Comparison of ENCODE assay signal across 15 cellular contexts in the genomic region with DNA sequence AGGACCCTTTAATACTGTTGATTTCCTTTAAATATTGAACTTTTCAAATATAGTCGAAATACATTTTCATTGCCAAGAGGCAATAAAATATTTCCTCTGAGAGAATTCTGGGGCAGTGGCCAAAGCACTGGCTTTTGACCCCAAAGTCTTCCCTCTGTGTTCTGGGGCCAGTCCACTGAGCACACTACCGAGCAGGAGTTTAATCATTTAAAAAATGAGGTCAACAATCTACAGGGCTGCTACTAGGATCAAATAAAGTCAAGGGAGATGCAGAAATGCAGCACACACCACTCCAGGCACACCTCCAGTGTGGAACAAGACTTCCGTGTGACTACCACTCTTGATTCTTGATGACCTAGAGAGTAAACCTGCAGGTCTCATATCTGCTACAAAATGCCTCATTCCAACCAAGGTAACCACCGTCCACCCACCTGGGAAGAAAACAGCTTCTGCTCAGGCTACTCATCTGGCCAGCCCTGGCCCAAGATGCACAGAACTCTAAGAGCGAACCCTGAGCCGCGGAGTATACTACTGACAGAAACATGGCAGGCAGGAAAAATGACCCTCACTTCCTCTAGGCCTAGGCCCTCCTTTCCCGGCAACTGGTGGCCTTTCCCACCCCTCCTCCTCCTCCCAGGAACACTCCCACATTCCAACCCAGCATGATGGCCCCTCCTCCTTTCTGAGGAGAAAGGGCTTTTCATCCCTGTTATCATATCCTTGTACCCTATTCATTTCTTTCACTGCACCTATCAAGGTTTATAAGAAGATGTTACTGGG.
DNase-seq lines count a peak whose midpoint lies in the region; ATAC-seq, FAIRE-seq and TF ChIP-seq lines count a peak whose summit lies in the region.
"Had no signal": no experiment of that assay in that cellular context is flagged by ENCODE, and none has a peak within 500 bp of the region (broad histone marks: within the 10 kb centered on the region; RNA-seq: fewer than 3 reads in every experiment).

No MANE protein-coding gene starts in this region.

- H3K27ac Mint-ChIP-seq in central memory CD8-positive, alpha-beta T cell (ENCODE audit: low read depth): peak overlapping the region; percentile 9
- H3K27ac Mint-ChIP-seq in activated CD8-positive, alpha-beta T cell treated with anti-CD3 and anti-CD28 coated beads for 36 hours: no peak overlapping the region
- H3K27ac Mint-ChIP-seq in Caco-2 (ENCODE audit: unreplicated experiment): no peak overlapping the region

- CTCF ChIA-PET in HepG2 (lab: Yijun Ruan, JAX; ENCODE audit: low intra/inter-chr PET ratio, low total read pairs): no interaction called here
- CTCF ChIA-PET in activated CD8-positive, alpha-beta T cell treated with anti-CD3 and anti-CD28 coated beads for 36 hours (lab: Charles Lee): no interaction called here
- CTCF ChIA-PET in Caco-2 (lab: Charles Lee): no interaction called here

- peaks cover 33% of the 10 kb centered on the region for H3K4me1 Mint-ChIP-seq in central memory CD8-positive, alpha-beta T cell
- peaks cover 22% of the 10 kb centered on the region for H3K4me1 Mint-ChIP-seq in activated CD8-positive, alpha-beta T cell treated with anti-CD3 and anti-CD28 coated beads for 36 hours (ENCODE audit: low read depth)
- no peaks in the 10 kb centered on the region for H3K4me1 Mint-ChIP-seq in Caco-2 (ENCODE audit: low read depth, unreplicated experiment)

- H3K4me1 ChIP-seq in HAP-1 (peaks cover 21% of the 10 kb centered on the region), HepG2 (ENCODE audit: insufficient read depth, low read length) (peaks cover 27% of the 10 kb centered on the region), Caco-2 (peaks cover 10% of the 10 kb centered on the region; the same call in 1 of the 2 replicates)

- H3K9me3 ChIP-seq in HAP-1 (no peaks in the 10 kb centered on the region), HepG2 (ENCODE audit: low read length) (no peaks in the 10 kb centered on the region), Caco-2 (peaks cover 10% of the 10 kb centered on the region)
- H3K9me3 ChIP-seq: SK-N-SH had no signal

- no peaks in the 10 kb centered on the region for H3K27me3 Mint-ChIP-seq in central memory CD8-positive, alpha-beta T cell
- H3K27me3 Mint-ChIP-seq in activated CD8-positive, alpha-beta T cell treated with anti-CD3 and anti-CD28 coated beads for 36 hours: no peaks in the 10 kb centered on the region
- peaks cover 3% of the 10 kb centered on the region for H3K27me3 Mint-ChIP-seq in Caco-2 (ENCODE audit: insufficient read depth, unreplicated experiment)

- TF ChIP-seq CTCF in HepG2 (CRISPR knock-in tag; IDR thresholded peaks at IDR 0.05) (no peak), Caco-2 (IDR thresholded peaks at IDR 0.05; ENCODE audit: insufficient read depth in 1 of 2, low read depth in 1 of 2, low read length in 1 of 2, severe bottlenecking in 1 of 2, unreplicated experiment in 1 of 2) (no peak)
- no peak for TF ChIP-seq CTCF in activated CD8-positive, alpha-beta T cell treated with anti-CD3 and anti-CD28 coated beads for 36 hours (IDR thresholded peaks at IDR 0.05)

- H3K79me2 ChIP-seq in HepG2 (ENCODE audit: insufficient read depth, low read length): no peaks in the 10 kb centered on the region

- H3K27ac ChIP-seq in HepG2 (ENCODE audit: extremely low read length, insufficient read depth, low read length): no peak overlapping the region

- in situ Hi-C loops in HAP-1 (cut with MboI; ENCODE audit: low sequenced_read_pairs): loop anchor here (25.0 kb wide), 2 partner anchors 191 to 459 kb away; partner anchors contain the start of genes ZFAND4 and ZNF22
- in situ Hi-C loops in HepG2 (cut with HindIII; ENCODE audit: extremely low pct_ligation_motif_present, low pct_unique_long_range_greater_than_20kb): no loop called here

- no TSS peak for BruUV-seq in HepG2 (replicated peaks; lab: Mats Ljungman, UMichigan)
- no TSS peak for BruUV-seq in Caco-2 (replicated peaks; lab: Mats Ljungman, UMichigan)

- H3K4me3 ChIP-seq in HAP-1 (no peak overlapping the region), HepG2 (replicated peaks in 1 of 3; ENCODE audit: insufficient read depth in 1 of 3, low read depth in 2 of 3, low read length in 3 of 3) (peak overlapping the region in 1 of 3 experiments; percentile 24; a peak in 1 of 6 replicates), Caco-2 (ENCODE audit: low read depth, low read length) (no peak overlapping the region)
- H3K4me3 ChIP-seq: heart right ventricle had no signal

- peak overlapping the region; percentile 79 for H3K4me2 ChIP-seq in HepG2 (ENCODE audit: low read depth, low read length)

- DNase-seq in HAP-1 (ENCODE audit: low spot score in 2 of 2) (peak; percentile 17 to 37), HepG2 (ENCODE audit: low spot score) (peak; percentile 15), sciatic nerve (ENCODE audit: low spot score) (no peak), DMS79 treated with DMSO at 0.1 percent for 48 hours (lab: John Stamatoyannopoulos, UW) (no peak), Caco-2 (no peak), NCI-H446 treated with DMSO at 0.1 percent for 48 hours (lab: John Stamatoyannopoulos, UW) (no peak)
- DNase-seq in central memory CD8-positive, alpha-beta T cell (ENCODE audit: low spot score in 2 of 2): no peak
- no peak for DNase-seq in activated CD8-positive, alpha-beta T cell treated with anti-CD3 and anti-CD28 coated beads for 36 hours
- DNase-seq: activated naive CD4-positive, alpha-beta T cell treated with anti-CD3 and anti-CD28 coated beads, Interleukin-2, amount 50 U/mL, for 16 hours; GF-D8; heart right ventricle; NCI-H1092; NCI-H226; SK-N-SH; stimulated activated CD4-positive, alpha-beta T cell treated with anti-CD3 and anti-CD28 coated beads, Interleukin-1b, Interleukin-23, amount 100 ng/mL, for 48 hours had no signal

- H3K27me3 ChIP-seq in HAP-1 (ENCODE audit: low read depth) (no peaks in the 10 kb centered on the region), HepG2 (ENCODE audit: control insufficient read depth in 1 of 2, insufficient read depth in 2 of 2, low read length in 2 of 2) (no peaks in the 10 kb centered on the region), Caco-2 (replicated peaks; ENCODE audit: control insufficient read depth, insufficient read depth, low read length) (no peaks in the 10 kb centered on the region)
- H3K27me3 ChIP-seq: heart right ventricle had no signal

- ATAC-seq in central memory CD8-positive, alpha-beta T cell (replicated peaks; ENCODE audit: extremely low read depth, poor library complexity, severe bottlenecking): no peak
- ATAC-seq in HepG2: peak; percentile 40; the same call in 2 of the 3 replicates
- ATAC-seq in sciatic nerve: peak; percentile 75
- ATAC-seq in activated CD8-positive, alpha-beta T cell treated with anti-CD3 and anti-CD28 coated beads for 36 hours: no peak

- no peak for TF ChIP-seq POLR2A in HepG2 (IDR thresholded peaks at IDR 0.05; ENCODE audit: insufficient read depth in 1 of 2, low read depth in 2 of 2, low read length in 2 of 2)

- H2AFZ ChIP-seq in HepG2 (ENCODE audit: low read length): no peak overlapping the region

- H3K36me3 ChIP-seq in HAP-1 (replicated peaks): no peaks in the 10 kb centered on the region
- H3K36me3 ChIP-seq in HepG2 (replicated peaks in 1 of 2; ENCODE audit: control insufficient read depth in 1 of 2, insufficient read depth in 2 of 2, low read length in 2 of 2): no peaks in the 10 kb centered on the region
- no peaks in the 10 kb centered on the region for H3K36me3 ChIP-seq in Caco-2 (ENCODE audit: control insufficient read depth, insufficient read depth, low read length)
- H3K36me3 ChIP-seq: heart right ventricle had no signal

- no peaks in the 10 kb centered on the region for H4K20me1 ChIP-seq in HepG2 (ENCODE audit: insufficient read depth, low read length)

- H3K36me3 Mint-ChIP-seq in central memory CD8-positive, alpha-beta T cell (ENCODE audit: insufficient read depth): peaks cover 4% of the 10 kb centered on the region
- H3K36me3 Mint-ChIP-seq in activated CD8-positive, alpha-beta T cell treated with anti-CD3 and anti-CD28 coated beads for 36 hours (ENCODE audit: low read depth): peaks cover 3% of the 10 kb centered on the region
- no peaks in the 10 kb centered on the region for H3K36me3 Mint-ChIP-seq in Caco-2 (ENCODE audit: insufficient read depth, unreplicated experiment)

- 26% methylated on average over 4 of the region's 8 CpGs for WGBS in HepG2 (ENCODE audit: low lambda C conversion rate)

- H3K9ac ChIP-seq in HepG2 (ENCODE audit: insufficient read depth, low read depth, low read length): peak overlapping the region; percentile 4; the same call in 1 of the 2 replicates
- H3K9ac ChIP-seq: SK-N-SH had no signal

- intact Hi-C loops in HepG2 (cut with micrococcal nuclease; ENCODE audit: unreplicated experiment) (loop anchor here (2.0 to 5.0 kb wide), 3 partner anchors 25 to 123 kb away; a partner anchor contains a TSS), sciatic nerve (cut with DNase I) (no loop called here), Caco-2 (cut with micrococcal nuclease; ENCODE audit: unreplicated experiment) (no loop called here)
- intact Hi-C loops in activated CD8-positive, alpha-beta T cell treated with anti-CD3 and anti-CD28 coated beads for 36 hours (cut with micrococcal nuclease): no loop called here

- no peak for TF ChIP-seq RAD21 in HepG2 (CRISPR knock-in tag; IDR thresholded peaks at IDR 0.05)

- no peaks in the 10 kb centered on the region for H3K9me3 Mint-ChIP-seq in central memory CD8-positive, alpha-beta T cell
- peaks cover 6% of the 10 kb centered on the region for H3K9me3 Mint-ChIP-seq in activated CD8-positive, alpha-beta T cell treated with anti-CD3 and anti-CD28 coated beads for 36 hours
- H3K9me3 Mint-ChIP-seq in Caco-2 (ENCODE audit: unreplicated experiment): no peaks in the 10 kb centered on the region

- no peak overlapping the region for H3K4me3 Mint-ChIP-seq in central memory CD8-positive, alpha-beta T cell
- H3K4me3 Mint-ChIP-seq in activated CD8-positive, alpha-beta T cell treated with anti-CD3 and anti-CD28 coated beads for 36 hours: no peak overlapping the region
- no peak overlapping the region for H3K4me3 Mint-ChIP-seq in Caco-2 (ENCODE audit: unreplicated experiment)

- peak; percentile 28 for FAIRE-seq in HepG2 (lab: Jason Lieb, UNC)

- POLR2A ChIA-PET in HepG2 (lab: Yijun Ruan, JAX): interaction anchor here (1.1 kb wide), 1 partner anchor 200 kb away, joined by 3 read pairs; the partner anchor contains the start of gene ZFAND4
- POLR2A ChIA-PET in activated CD8-positive, alpha-beta T cell treated with anti-CD3 and anti-CD28 coated beads for 36 hours (lab: Charles Lee): interaction anchor here (1.2 kb wide), 1 partner anchor 15 kb away, joined by 4 read pairs; no protein-coding TSS in a partner anchor
- POLR2A ChIA-PET in Caco-2 (lab: Charles Lee): no interaction called here

- TF ChIP-seq EP300 in HepG2 (IDR thresholded peaks at IDR 0.05; ENCODE audit: low read depth in 2 of 2, low read length in 2 of 2): no peak
- TF ChIP-seq EP300 in HepG2 (CRISPR knock-in tag; IDR thresholded peaks at IDR 0.05; ENCODE audit: borderline replicate concordance): no peak

TF ChIP-seq in HepG2, 621 proteins besides CTCF, POLR2A, EP300 and RAD21:
- TF ChIP-seq RBM22 (optimal IDR thresholded peaks at IDR 0.05; ENCODE audit: low read length) (no peak), ZNF644 (CRISPR knock-in tag; IDR thresholded peaks at IDR 0.05; ENCODE audit: low read depth) (0 out of 2 replicates have a peak, but pooled peaks have one; percentile 18), TEAD3 (CRISPR knock-in tag; optimal IDR thresholded peaks at IDR 0.05; ENCODE audit: borderline replicate concordance) (peak; percentile 55), PHB2 (IDR thresholded peaks at IDR 0.05; ENCODE audit: partially characterized antibody) (no peak)
TF ChIP-seq in HepG2: peak in this region for 2.

Comparison
In these comparisons a context has a peak if more than half of its experiments do, and no peak if none do; other contexts are left out.
1. DNase-seq: peak in HAP-1 (2 of 2) and HepG2 (single experiment); none in central memory CD8-positive, alpha-beta T cell (0 of 2), sciatic nerve (single experiment), DMS79 treated with DMSO at 0.1 percent for 48 hours (single experiment), activated CD8-positive, alpha-beta T cell treated with anti-CD3 and anti-CD28 coated beads for 36 hours (single experiment), Caco-2 (0 of 2) and NCI-H446 treated with DMSO at 0.1 percent for 48 hours (single experiment).
2. ATAC-seq: peak in HepG2 (single experiment) and sciatic nerve (single experiment); none in central memory CD8-positive, alpha-beta T cell (single experiment) and activated CD8-positive, alpha-beta T cell treated with anti-CD3 and anti-CD28 coated beads for 36 hours (single experiment).